8 cellular contexts compared by ENCODE assay signal in the genomic region with DNA sequence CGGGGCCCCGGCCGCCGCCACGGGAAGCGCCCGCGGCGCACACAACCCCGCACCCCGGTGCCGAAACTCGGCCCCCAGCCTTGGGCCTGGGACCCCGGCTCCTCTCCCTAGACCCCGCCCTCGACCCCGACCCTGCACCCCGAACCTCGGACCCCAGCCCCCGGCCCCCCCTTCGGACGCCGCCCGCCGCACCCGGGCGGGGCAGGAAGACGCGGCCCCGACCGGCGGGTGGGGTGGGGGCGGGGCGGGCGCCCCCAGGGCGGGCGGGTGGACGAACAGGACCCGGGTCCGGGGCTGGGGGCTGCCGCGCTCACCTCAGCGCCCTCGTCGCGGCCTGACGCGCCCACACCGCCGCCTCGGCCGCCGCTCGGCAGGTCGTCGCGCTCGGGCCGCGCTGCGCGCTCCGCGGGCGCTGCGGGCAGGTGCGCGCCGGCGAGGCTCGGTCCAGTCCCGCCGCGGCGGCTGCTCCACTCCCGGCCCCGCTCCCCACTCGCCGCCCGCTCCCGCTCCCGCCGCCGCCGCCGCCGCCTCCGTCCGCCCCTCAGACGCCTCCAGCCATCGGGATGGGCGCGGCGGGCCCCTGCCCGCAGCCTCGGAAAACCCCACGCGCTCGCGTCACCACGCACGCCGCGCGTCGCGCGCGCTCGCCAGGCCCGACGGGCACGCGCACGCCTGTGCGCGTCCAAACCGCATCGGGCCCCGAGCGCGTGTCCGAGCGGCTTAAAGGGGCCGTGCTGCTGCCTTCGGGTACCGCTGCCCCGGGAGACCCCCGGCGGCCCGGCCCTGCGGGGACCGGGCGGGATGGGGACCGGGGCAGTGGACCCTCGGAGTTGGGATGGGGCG. TPM values are rescaled to one million over a fixed set of nuclear protein-coding genes. Genes with fewer than 3 reads are reported as not detected.
DNase-seq lines count a peak whose midpoint lies in the region; ATAC-seq and TF ChIP-seq lines count a peak whose summit lies in the region.

A gene (minus strand): TSS at position 582 of the 843 bp plus-strand sequence. CDS start 65,634 bp downstream, outside the sequence.

- peak within 1 kb of the TSS; percentile 95 for H3K27ac Mint-ChIP-seq in activated naive CD4-positive, alpha-beta T cell treated with anti-CD3 and anti-CD28 coated beads, Interleukin-2, amount 50 U/mL, for 24 hours

- WGBS in suprapubic skin = 0% methylated on average over 20 of the region's 137 CpGs

- H4K20me1 ChIP-seq in MM.1S (ENCODE audit: insufficient read depth, low read length) = peaks cover 33% of the 10 kb centered on the region

- peaks cover 8% of the 10 kb centered on the region for H3F3A ChIP-seq in MM.1S (ENCODE audit: insufficient read depth, low read length)

- H3K4me1 Mint-ChIP-seq in activated naive CD4-positive, alpha-beta T cell treated with anti-CD3 and anti-CD28 coated beads, Interleukin-2, amount 50 U/mL, for 24 hours = peaks cover 65% of the 10 kb centered on the region

- H3K27ac ChIP-seq in MM.1S (ENCODE audit: low read length) (peak within 1 kb of the TSS; percentile 32; the same call in 1 of the 2 replicates), suprapubic skin (peak within 1 kb of the TSS; percentile 98)

- H3K36me3 ChIP-seq in H7 (replicated peaks; ENCODE audit: control insufficient read depth, insufficient read depth, low read length) (no peaks in the 10 kb centered on the region), MM.1S (replicated peaks; ENCODE audit: insufficient read depth, low read length) (no peaks in the 10 kb centered on the region; the same call in 1 of the 2 replicates), suprapubic skin (no peaks in the 10 kb centered on the region)

- H3K9ac ChIP-seq in MM.1S (ENCODE audit: low read length) = peak within 1 kb of the TSS; percentile 80

- H3K4me3 ChIP-seq in H7 (ENCODE audit: insufficient read depth, low read depth, low read length) = peak within 1 kb of the TSS; percentile 100
- peak within 1 kb of the TSS; percentile 86 for H3K4me3 ChIP-seq in MM.1S (ENCODE audit: low read length)
- H3K4me3 ChIP-seq in suprapubic skin = peak within 1 kb of the TSS; percentile 90

- peaks cover 50% of the 10 kb centered on the region for H3K79me2 ChIP-seq in MM.1S (ENCODE audit: low read length)

- peak within 1 kb of the TSS; percentile 90 for H3K4me3 Mint-ChIP-seq in activated naive CD4-positive, alpha-beta T cell treated with anti-CD3 and anti-CD28 coated beads, Interleukin-2, amount 50 U/mL, for 24 hours

- TF ChIP-seq CTCF in MM.1S (IDR thresholded peaks at IDR 0.05; ENCODE audit: low read length) = no peak
- TF ChIP-seq CTCF in omental fat pad (IDR thresholded peaks at IDR 0.05) = no peak
- no peak for TF ChIP-seq CTCF in suprapubic skin (IDR thresholded peaks at IDR 0.05)

- H3K9me3 ChIP-seq in MM.1S (replicated peaks; ENCODE audit: insufficient read depth, low read length) (no peaks in the 10 kb centered on the region), suprapubic skin (no peaks in the 10 kb centered on the region)

- H3K4me1 ChIP-seq in MM.1S (ENCODE audit: low read length) (peaks cover 23% of the 10 kb centered on the region), suprapubic skin (peaks cover 80% of the 10 kb centered on the region)

- DNase-seq in G401 (ENCODE audit: low spot score) (peak; percentile 83), H7 (peak; percentile 97), MM.1S (peak; percentile 89), SKM-1 (lab: John Stamatoyannopoulos, UW; ENCODE audit: unreplicated experiment) (peak; percentile 36), glomerular endothelial cell (ENCODE audit: extremely low read depth, low read depth, low spot score) (no peak), omental fat pad (ENCODE audit: low spot score) (no peak), suprapubic skin (ENCODE audit: low spot score in 2 of 2) (peak in 1 of 2 donors; percentile 91)

- peak within 1 kb of the TSS; percentile 67 for H2AFZ ChIP-seq in MM.1S (ENCODE audit: low read length)

- no peaks in the 10 kb centered on the region for H3K9me3 Mint-ChIP-seq in activated naive CD4-positive, alpha-beta T cell treated with anti-CD3 and anti-CD28 coated beads, Interleukin-2, amount 50 U/mL, for 24 hours

- in situ Hi-C loops in G401 (cut with HindIII; ENCODE audit: low sequenced_read_pairs) = no loop called here

- H3K27me3 Mint-ChIP-seq in activated naive CD4-positive, alpha-beta T cell treated with anti-CD3 and anti-CD28 coated beads, Interleukin-2, amount 50 U/mL, for 24 hours = no peaks in the 10 kb centered on the region

- peak; percentile 80 for ATAC-seq in omental fat pad (ENCODE audit: low FRiP score)

- peak in 1 of 2 donors; percentile 93 for TF ChIP-seq POLR2A in suprapubic skin (IDR thresholded peaks at IDR 0.05)

- peaks cover 8% of the 10 kb centered on the region for H3K36me3 Mint-ChIP-seq in activated naive CD4-positive, alpha-beta T cell treated with anti-CD3 and anti-CD28 coated beads, Interleukin-2, amount 50 U/mL, for 24 hours

- no peaks in the 10 kb centered on the region for H3K9me2 ChIP-seq in MM.1S (replicated peaks; ENCODE audit: insufficient read depth, low read length)

- no peaks in the 10 kb centered on the region for H3K27me3 ChIP-seq in H7 (ENCODE audit: control insufficient read depth, insufficient read depth, low read length)
- no peaks in the 10 kb centered on the region for H3K27me3 ChIP-seq in MM.1S (replicated peaks; ENCODE audit: insufficient read depth, low read length)
- H3K27me3 ChIP-seq in suprapubic skin = no peaks in the 10 kb centered on the region

- no peak for TF ChIP-seq EP300 in suprapubic skin (IDR thresholded peaks at IDR 0.05)

- peak within 1 kb of the TSS; percentile 90 for H3K4me2 ChIP-seq in MM.1S (ENCODE audit: low read depth, low read length)

RNA-seq across cellular contexts. Expression of the gene that starts here (rescaled TPM):
- total RNA-seq in G401 (2014; rRNA removed; shearing (Covaris generic)) = 306 and 351 TPM in 2 replicates
- 135 and 159 TPM in 2 replicates for total RNA-seq in H7 (2014; rRNA removed; shearing (Covaris generic))
- total RNA-seq in glomerular endothelial cell (211 and 291 TPM in 2 replicates), omental fat pad (100 to 1,000 TPM; 104 to 175 (median 152) TPM), suprapubic skin (100 to 1,000 TPM; 121 to 159 (median 153) TPM)

Comparison
In these comparisons a context has a peak if more than half of its experiments do, and no peak if none do; other contexts are left out.
1. DNase-seq: peak in G401 (single experiment), H7 (single experiment), MM.1S (single experiment) and SKM-1 (single experiment); none in glomerular endothelial cell (single experiment) and omental fat pad (single experiment).
2. Peak in every context shown above with its lines, with median percentiles within 50 percentile points of each other: H3K4me3 ChIP-seq.